In genomic region chr11:95584589-95584988, GRCh38 we compare ENCODE assay signal across 16 cellular contexts.
A peak's percentile ranks its signal among the peaks of the same experiment; 100 is the strongest.
DNase-seq lines count a peak whose midpoint lies in the region; ATAC-seq, FAIRE-seq and TF ChIP-seq lines count a peak whose summit lies in the region.
"Had no signal": no experiment of that assay in that cellular context is flagged by ENCODE, and none has a peak within 500 bp of the region (broad histone marks: within the 10 kb centered on the region; RNA-seq: fewer than 3 reads in every experiment).

No MANE protein-coding gene starts in this region.

- DNase-seq in DMS53 (lab: John Stamatoyannopoulos, UW), result peak; percentile 21
- DNase-seq in DMS53 treated with DMSO at 0.1 percent for 48 hours (lab: John Stamatoyannopoulos, UW; ENCODE audit: unreplicated experiment), result no peak
- DNase-seq in NCI-H345 (lab: John Stamatoyannopoulos, UW), result no peak
- no peak for DNase-seq in activated T-cell treated with anti-CD3 and anti-CD28 coated beads for 4 hours
- DNase-seq in uterus, result no peak
- DNase-seq: activated CD4-positive, alpha-beta T cell treated with anti-CD3 and anti-CD28 coated beads for 1 hour; activated naive CD4-positive, alpha-beta T cell treated with anti-CD3 and anti-CD28 coated beads, Interleukin-2, amount 50 U/mL, for 16 hours; Calu3; SJCRH30; stimulated activated CD8-positive, alpha-beta memory T cell treated with anti-CD3 and anti-CD28 coated beads, Interleukin-4, amount 100 ng/mL, for 48 hours had no signal

- H3K4me1 ChIP-seq in uterus, result no peaks in the 10 kb centered on the region
- H3K4me1 ChIP-seq: SJCRH30 had no signal

- peak; percentile 35 for FAIRE-seq in endometrium (lab: Jason Lieb, UNC)

- H3K27ac ChIP-seq in uterus, result no peak overlapping the region
- H3K27ac ChIP-seq: 22Rv1, coronary artery, KMS-11, SJCRH30 had no signal

- H3K9me3 ChIP-seq in uterus, result no peaks in the 10 kb centered on the region
- H3K9me3 ChIP-seq: SJCRH30 had no signal

- intact Hi-C loops in uterus (cut with DNase I; ENCODE audit: low total_unique reads), result no loop called here

- peak; percentile 79 for ATAC-seq in GM21390 (IDR thresholded peaks at IDR 0.05; ENCODE audit: unreplicated experiment)
- peak; percentile 72 for ATAC-seq in HG03469 (IDR thresholded peaks at IDR 0.05; ENCODE audit: unreplicated experiment)

- no peak overlapping the region for H3K4me3 ChIP-seq in uterus
- H3K4me3 ChIP-seq: coronary artery, SJCRH30 had no signal

- H3K36me3 ChIP-seq in uterus, result no peaks in the 10 kb centered on the region
- H3K36me3 ChIP-seq: SJCRH30 had no signal

- no peak for TF ChIP-seq POLR2A in uterus (IDR thresholded peaks at IDR 0.05)

- H3K27me3 ChIP-seq in uterus, result no peaks in the 10 kb centered on the region
- H3K27me3 ChIP-seq: SJCRH30 had no signal

- TF ChIP-seq CTCF in uterus (IDR thresholded peaks at IDR 0.05), result no peak
